8 cellular contexts compared by ENCODE assay signal in genomic region chr13:99657848-99658265, GRCh38. TPM values are rescaled to one million over a fixed set of nuclear protein-coding genes. Genes with fewer than 3 reads are reported as not detected.
DNase-seq lines count a peak whose midpoint lies in the region; ATAC-seq and TF ChIP-seq lines count a peak whose summit lies in the region.

No MANE protein-coding gene starts in this region.

- no peaks in the 10 kb centered on the region for H3K27me3 ChIP-seq in HUES48 (ENCODE audit: control insufficient read depth, insufficient read depth, low read length)

- H3K27ac Mint-ChIP-seq in activated T-cell treated with anti-CD3 and anti-CD28 coated beads, Interleukin-2, amount 50 U/mL, for 72 hours, result peak overlapping the region; percentile 63

- peak overlapping the region; percentile 62 for H3K9ac ChIP-seq in HUES48 (ENCODE audit: low read depth, low read length)

- no peaks in the 10 kb centered on the region for H3K36me3 ChIP-seq in HUES48 (ENCODE audit: control insufficient read depth, insufficient read depth, low read length)

- H3K4me3 ChIP-seq in HUES48 (ENCODE audit: low read depth, low read length) (peak overlapping the region; percentile 51), fibroblast of pulmonary artery (replicated peaks; ENCODE audit: low read depth, low read length) (peak overlapping the region; percentile 41)

- no peaks in the 10 kb centered on the region for H3K9me3 Mint-ChIP-seq in activated T-cell treated with anti-CD3 and anti-CD28 coated beads, Interleukin-2, amount 50 U/mL, for 72 hours

- DNase-seq in activated T-cell treated with anti-CD3 and anti-CD28 coated beads, Interleukin-2, amount 50 U/mL, for 72 hours, result peak; percentile 29 to 44
- DNase-seq in fibroblast of pulmonary artery (ENCODE audit: low read depth) (peak; percentile 28), nucleus accumbens (lab: John Stamatoyannopoulos, UW) (peak in 31 of 56 donors; percentile 6 to 69 (median 32)), epidermal melanocyte (ENCODE audit: insufficient read length, low spot score) (no peak), D341Med (ENCODE audit: low spot score) (no peak), HuH-7.5 (ENCODE audit: low spot score) (no peak)

- no peaks in the 10 kb centered on the region for H3K9me3 ChIP-seq in HUES48 (ENCODE audit: control insufficient read depth, insufficient read depth, low read length)

- H3K27ac ChIP-seq in HUES48 (ENCODE audit: low read depth, low read length), result peak overlapping the region; percentile 96

- H3K36me3 Mint-ChIP-seq in activated T-cell treated with anti-CD3 and anti-CD28 coated beads, Interleukin-2, amount 50 U/mL, for 72 hours (ENCODE audit: insufficient read depth in 2 of 2), result no peaks in the 10 kb centered on the region

- TF ChIP-seq CTCF in fibroblast of pulmonary artery (IDR thresholded peaks at IDR 0.05; ENCODE audit: low read length, missing control alignments), result no peak

- peak; percentile 39 for ATAC-seq in GM18907 (IDR thresholded peaks at IDR 0.05; ENCODE audit: unreplicated experiment)
- peak; percentile 11 to 12 for ATAC-seq in activated T-cell treated with anti-CD3 and anti-CD28 coated beads, Interleukin-2, amount 50 U/mL, for 72 hours (replicated peaks in 1 of 2)

- H3K4me1 Mint-ChIP-seq in activated T-cell treated with anti-CD3 and anti-CD28 coated beads, Interleukin-2, amount 50 U/mL, for 72 hours (ENCODE audit: low read depth), result peaks cover 45% of the 10 kb centered on the region

- peaks cover 70% of the 10 kb centered on the region for H3K4me1 ChIP-seq in HUES48 (ENCODE audit: control insufficient read depth, insufficient read depth, low read length)

- no peaks in the 10 kb centered on the region for H3K27me3 Mint-ChIP-seq in activated T-cell treated with anti-CD3 and anti-CD28 coated beads, Interleukin-2, amount 50 U/mL, for 72 hours (ENCODE audit: low read depth)

- peak overlapping the region; percentile 79 to 81 for H3K4me3 Mint-ChIP-seq in activated T-cell treated with anti-CD3 and anti-CD28 coated beads, Interleukin-2, amount 50 U/mL, for 72 hours

RNA-seq across cellular contexts. Expression of gene CLYBL, which starts 51.4 kb away (rescaled TPM):
- total RNA-seq in activated T-cell treated with anti-CD3 and anti-CD28 coated beads, Interleukin-2, amount 50 U/mL, for 72 hours, result 10 to 100 TPM; 12.7 to 16.6 TPM

Comparison
In these comparisons a context has a peak if more than half of its experiments do, and no peak if none do; other contexts are left out.
1. DNase-seq: peak in activated T-cell treated with anti-CD3 and anti-CD28 coated beads, Interleukin-2, amount 50 U/mL, for 72 hours (2 of 2), fibroblast of pulmonary artery (single experiment) and nucleus accumbens (31 of 56); none in epidermal melanocyte (single experiment), D341Med (single experiment) and HuH-7.5 (single experiment).